In genomic region chr4:123599061-123599919, GRCh38 we compare ENCODE assay signal across 1 cellular context.
TF ChIP-seq lines count a peak whose summit lies in the region.

No MANE protein-coding gene starts in this region.

TF ChIP-seq in HepG2, 621 proteins besides CTCF, POLR2A, EP300 and RAD21 (continued from another document and continues in another):
- TF ChIP-seq, protein P1, sequence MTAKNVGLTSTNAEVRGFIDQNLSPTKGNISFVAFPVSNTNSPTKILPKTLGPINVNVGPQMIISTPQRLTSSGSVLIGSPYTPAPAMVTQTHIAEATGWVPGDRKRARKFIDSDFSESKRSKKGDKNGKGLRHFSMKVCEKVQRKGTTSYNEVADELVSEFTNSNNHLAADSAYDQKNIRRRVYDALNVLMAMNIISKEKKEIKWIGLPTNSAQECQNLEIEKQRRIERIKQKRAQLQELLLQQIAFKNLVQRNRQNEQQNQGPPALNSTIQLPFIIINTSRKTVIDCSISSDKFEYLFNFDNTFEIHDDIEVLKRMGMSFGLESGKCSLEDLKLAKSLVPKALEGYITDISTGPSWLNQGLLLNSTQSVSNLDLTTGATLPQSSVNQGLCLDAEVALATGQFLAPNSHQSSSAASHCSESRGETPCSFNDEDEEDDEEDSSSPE (CRISPR knock-in tag; IDR thresholded peaks at IDR 0.05) = no peak
- TF ChIP-seq DDIT3 (CRISPR knock-in tag; IDR thresholded peaks at IDR 0.05) (no peak), RXRB (CRISPR knock-in tag; IDR thresholded peaks at IDR 0.05; ENCODE audit: borderline replicate concordance) (peak; percentile 90), ZNF382 (CRISPR knock-in tag; IDR thresholded peaks at IDR 0.05; ENCODE audit: borderline replicate concordance) (no peak), RFX5 (IDR thresholded peaks at IDR 0.05; ENCODE audit: low read depth, low read length) (no peak), ZNF317 (CRISPR knock-in tag; IDR thresholded peaks at IDR 0.05) (no peak), DNMT1 (CRISPR knock-in tag; IDR thresholded peaks at IDR 0.05) (no peak), GATA4 (IDR thresholded peaks at IDR 0.05; ENCODE audit: borderline replicate concordance, low read depth) (peak; percentile 72; the same call in 1 of the 2 replicates), ZNF138 (CRISPR knock-in tag; IDR thresholded peaks at IDR 0.05; ENCODE audit: low read depth) (no peak), ZSCAN31 (CRISPR knock-in tag; IDR thresholded peaks at IDR 0.05; ENCODE audit: low read depth) (no peak), SRF (IDR thresholded peaks at IDR 0.05; ENCODE audit: low read depth, low read length) (no peak), RFXANK (CRISPR knock-in tag; IDR thresholded peaks at IDR 0.05) (no peak), ZNF30 (CRISPR knock-in tag; IDR thresholded peaks at IDR 0.05) (no peak), ZNF24 (IDR thresholded peaks at IDR 0.05) (peak; percentile 27; the same call in 1 of the 2 replicates), ONECUT2 (CRISPR knock-in tag; IDR thresholded peaks at IDR 0.05) (0 out of 2 replicates have a peak, but pooled peaks have one; percentile 15), POLR2AphosphoS5 (IDR thresholded peaks at IDR 0.05; ENCODE audit: low read depth, low read length) (no peak), ZBTB4 (CRISPR knock-in tag; IDR thresholded peaks at IDR 0.05; ENCODE audit: borderline replicate concordance) (no peak), SNRNP70 (IDR thresholded peaks at IDR 0.05; ENCODE audit: low read depth, low read length) (no peak), ZFP41 (CRISPR knock-in tag; IDR thresholded peaks at IDR 0.05; ENCODE audit: borderline replicate concordance) (no peak), SRSF9 (IDR thresholded peaks at IDR 0.05; ENCODE audit: borderline replicate concordance, insufficient read depth, low read depth, low read length, poor library complexity, severe bottlenecking) (no peak), ZNF646 (CRISPR knock-in tag; IDR thresholded peaks at IDR 0.05) (no peak), RORA (CRISPR knock-in tag; IDR thresholded peaks at IDR 0.05) (no peak), SRSF4 (IDR thresholded peaks at IDR 0.05; ENCODE audit: low read depth, low read length, poor library complexity, severe bottlenecking) (no peak), TAF15 (IDR thresholded peaks at IDR 0.05; ENCODE audit: low read depth, low read length, poor library complexity, severe bottlenecking) (no peak), ZFAT (CRISPR knock-in tag; conservative IDR thresholded peaks at IDR 0.05) (no peak), ZNF776 (CRISPR knock-in tag; IDR thresholded peaks at IDR 0.05) (no peak), SP4 (CRISPR knock-in tag; IDR thresholded peaks at IDR 0.05) (no peak), ZNF775 (CRISPR knock-in tag; IDR thresholded peaks at IDR 0.05; ENCODE audit: borderline replicate concordance) (no peak), ZNF766 (CRISPR knock-in tag; IDR thresholded peaks at IDR 0.05; ENCODE audit: borderline replicate concordance) (no peak), ZNF616 (CRISPR knock-in tag; IDR thresholded peaks at IDR 0.05; ENCODE audit: low read depth) (no peak), ZNF180 (CRISPR knock-in tag; IDR thresholded peaks at IDR 0.05; ENCODE audit: borderline replicate concordance, low read depth) (no peak), NCOA2 (CRISPR knock-in tag; IDR thresholded peaks at IDR 0.05) (peak; percentile 87)
- TF ChIP-seq, protein P2, sequence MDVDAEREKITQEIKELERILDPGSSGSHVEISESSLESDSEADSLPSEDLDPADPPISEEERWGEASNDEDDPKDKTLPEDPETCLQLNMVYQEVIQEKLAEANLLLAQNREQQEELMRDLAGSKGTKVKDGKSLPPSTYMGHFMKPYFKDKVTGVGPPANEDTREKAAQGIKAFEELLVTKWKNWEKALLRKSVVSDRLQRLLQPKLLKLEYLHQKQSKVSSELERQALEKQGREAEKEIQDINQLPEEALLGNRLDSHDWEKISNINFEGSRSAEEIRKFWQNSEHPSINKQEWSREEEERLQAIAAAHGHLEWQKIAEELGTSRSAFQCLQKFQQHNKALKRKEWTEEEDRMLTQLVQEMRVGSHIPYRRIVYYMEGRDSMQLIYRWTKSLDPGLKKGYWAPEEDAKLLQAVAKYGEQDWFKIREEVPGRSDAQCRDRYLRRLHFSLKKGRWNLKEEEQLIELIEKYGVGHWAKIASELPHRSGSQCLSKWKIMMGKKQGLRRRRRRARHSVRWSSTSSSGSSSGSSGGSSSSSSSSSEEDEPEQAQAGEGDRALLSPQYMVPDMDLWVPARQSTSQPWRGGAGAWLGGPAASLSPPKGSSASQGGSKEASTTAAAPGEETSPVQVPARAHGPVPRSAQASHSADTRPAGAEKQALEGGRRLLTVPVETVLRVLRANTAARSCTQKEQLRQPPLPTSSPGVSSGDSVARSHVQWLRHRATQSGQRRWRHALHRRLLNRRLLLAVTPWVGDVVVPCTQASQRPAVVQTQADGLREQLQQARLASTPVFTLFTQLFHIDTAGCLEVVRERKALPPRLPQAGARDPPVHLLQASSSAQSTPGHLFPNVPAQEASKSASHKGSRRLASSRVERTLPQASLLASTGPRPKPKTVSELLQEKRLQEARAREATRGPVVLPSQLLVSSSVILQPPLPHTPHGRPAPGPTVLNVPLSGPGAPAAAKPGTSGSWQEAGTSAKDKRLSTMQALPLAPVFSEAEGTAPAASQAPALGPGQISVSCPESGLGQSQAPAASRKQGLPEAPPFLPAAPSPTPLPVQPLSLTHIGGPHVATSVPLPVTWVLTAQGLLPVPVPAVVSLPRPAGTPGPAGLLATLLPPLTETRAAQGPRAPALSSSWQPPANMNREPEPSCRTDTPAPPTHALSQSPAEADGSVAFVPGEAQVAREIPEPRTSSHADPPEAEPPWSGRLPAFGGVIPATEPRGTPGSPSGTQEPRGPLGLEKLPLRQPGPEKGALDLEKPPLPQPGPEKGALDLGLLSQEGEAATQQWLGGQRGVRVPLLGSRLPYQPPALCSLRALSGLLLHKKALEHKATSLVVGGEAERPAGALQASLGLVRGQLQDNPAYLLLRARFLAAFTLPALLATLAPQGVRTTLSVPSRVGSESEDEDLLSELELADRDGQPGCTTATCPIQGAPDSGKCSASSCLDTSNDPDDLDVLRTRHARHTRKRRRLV (CRISPR knock-in tag; IDR thresholded peaks at IDR 0.05) = no peak
- TF ChIP-seq, protein P3, sequence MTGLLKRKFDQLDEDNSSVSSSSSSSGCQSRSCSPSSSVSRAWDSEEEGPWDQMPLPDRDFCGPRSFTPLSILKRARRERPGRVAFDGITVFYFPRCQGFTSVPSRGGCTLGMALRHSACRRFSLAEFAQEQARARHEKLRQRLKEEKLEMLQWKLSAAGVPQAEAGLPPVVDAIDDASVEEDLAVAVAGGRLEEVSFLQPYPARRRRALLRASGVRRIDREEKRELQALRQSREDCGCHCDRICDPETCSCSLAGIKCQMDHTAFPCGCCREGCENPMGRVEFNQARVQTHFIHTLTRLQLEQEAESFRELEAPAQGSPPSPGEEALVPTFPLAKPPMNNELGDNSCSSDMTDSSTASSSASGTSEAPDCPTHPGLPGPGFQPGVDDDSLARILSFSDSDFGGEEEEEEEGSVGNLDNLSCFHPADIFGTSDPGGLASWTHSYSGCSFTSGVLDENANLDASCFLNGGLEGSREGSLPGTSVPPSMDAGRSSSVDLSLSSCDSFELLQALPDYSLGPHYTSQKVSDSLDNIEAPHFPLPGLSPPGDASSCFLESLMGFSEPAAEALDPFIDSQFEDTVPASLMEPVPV (CRISPR knock-in tag; IDR thresholded peaks at IDR 0.05) = no peak
- TF ChIP-seq, protein P4, sequence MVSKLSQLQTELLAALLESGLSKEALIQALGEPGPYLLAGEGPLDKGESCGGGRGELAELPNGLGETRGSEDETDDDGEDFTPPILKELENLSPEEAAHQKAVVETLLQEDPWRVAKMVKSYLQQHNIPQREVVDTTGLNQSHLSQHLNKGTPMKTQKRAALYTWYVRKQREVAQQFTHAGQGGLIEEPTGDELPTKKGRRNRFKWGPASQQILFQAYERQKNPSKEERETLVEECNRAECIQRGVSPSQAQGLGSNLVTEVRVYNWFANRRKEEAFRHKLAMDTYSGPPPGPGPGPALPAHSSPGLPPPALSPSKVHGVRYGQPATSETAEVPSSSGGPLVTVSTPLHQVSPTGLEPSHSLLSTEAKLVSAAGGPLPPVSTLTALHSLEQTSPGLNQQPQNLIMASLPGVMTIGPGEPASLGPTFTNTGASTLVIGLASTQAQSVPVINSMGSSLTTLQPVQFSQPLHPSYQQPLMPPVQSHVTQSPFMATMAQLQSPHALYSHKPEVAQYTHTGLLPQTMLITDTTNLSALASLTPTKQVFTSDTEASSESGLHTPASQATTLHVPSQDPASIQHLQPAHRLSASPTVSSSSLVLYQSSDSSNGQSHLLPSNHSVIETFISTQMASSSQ (IDR thresholded peaks at IDR 0.05; ENCODE audit: low read depth) = peak; percentile 86
- TF ChIP-seq, protein P4 (CRISPR knock-in tag; IDR thresholded peaks at IDR 0.05; ENCODE audit: borderline replicate concordance) = peak; percentile 90; the same call in 1 of the 2 replicates
